In the genomic region with DNA sequence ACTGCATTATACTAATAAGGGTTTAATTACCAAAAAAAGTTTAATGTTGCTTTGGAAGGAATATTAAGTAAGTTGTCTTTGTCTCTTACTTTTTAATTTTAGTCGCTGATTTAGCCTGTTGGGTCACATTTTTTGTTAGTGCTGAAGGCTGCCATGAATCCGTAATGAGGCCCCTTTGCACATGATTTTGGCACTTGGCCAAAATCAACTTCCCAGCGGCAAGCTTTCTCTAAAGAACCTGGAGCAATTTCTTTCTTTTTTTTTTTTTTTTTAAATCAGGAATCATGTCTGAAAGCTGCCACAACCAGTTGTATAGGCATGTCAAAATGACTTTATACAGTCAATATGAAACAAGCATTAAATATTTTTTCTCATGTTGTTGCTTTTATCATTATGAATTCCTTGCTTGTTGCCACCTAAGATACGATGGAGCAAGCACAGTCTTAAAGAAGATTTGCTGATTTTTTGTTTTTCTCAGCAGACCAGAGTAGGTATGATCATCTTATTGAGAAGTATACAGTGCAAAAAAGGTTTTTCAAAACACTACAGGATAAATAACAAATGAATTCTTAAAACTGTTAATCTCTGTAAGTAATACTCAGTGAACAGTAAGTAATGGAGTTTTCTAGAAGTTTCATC, we compare ENCODE assay signal across 8 cellular contexts.
DNase-seq lines count a peak whose midpoint lies in the region; ATAC-seq and TF ChIP-seq lines count a peak whose summit lies in the region.

No MANE protein-coding gene starts in this region.

- no TSS peak for BruUV-seq in Panc1 (replicated peaks; lab: Mats Ljungman, UMichigan)

- no peaks in the 10 kb centered on the region for H3K36me3 ChIP-seq in Panc1 (ENCODE audit: control insufficient read depth, insufficient read depth, low read length)
- no peaks in the 10 kb centered on the region for H3K36me3 ChIP-seq in colonic mucosa

- no peak for ATAC-seq in Panc1
- ATAC-seq in HG03025 (IDR thresholded peaks at IDR 0.05; ENCODE audit: low FRiP score, unreplicated experiment) = no peak
- no peak for ATAC-seq in HG03565 (IDR thresholded peaks at IDR 0.05; ENCODE audit: unreplicated experiment)

- intact Hi-C loops in Panc1 (cut with micrococcal nuclease; ENCODE audit: unreplicated experiment) (no loop called here), colonic mucosa (cut with DNase I) (no loop called here)

- DNase-seq in DMS79 (lab: John Stamatoyannopoulos, UW) (peak; percentile 32), Panc1 (ENCODE audit: low read depth, low spot score) (no peak), fibroblast of villous mesenchyme (ENCODE audit: low read depth) (peak; percentile 59), pulmonary artery endothelial cell (ENCODE audit: low read depth, low spot score) (peak; percentile 69), colonic mucosa (no peak), NOMO-1 treated with DMSO at 0.1 percent for 48 hours (lab: John Stamatoyannopoulos, UW; ENCODE audit: unreplicated experiment) (no peak)

- H3K9ac ChIP-seq in colonic mucosa (ENCODE audit: low read depth in 2 of 2, low read length in 2 of 2) = no peak overlapping the region

- POLR2A ChIA-PET in Panc1 (lab: Charles Lee) = no interaction called here

- H3K27ac ChIP-seq in Panc1 (ENCODE audit: low read length) (peak overlapping the region; percentile 70), colonic mucosa (no peak overlapping the region)

- TF ChIP-seq CTCF in Panc1 (IDR thresholded peaks at IDR 0.05) (no peak), fibroblast of villous mesenchyme (IDR thresholded peaks at IDR 0.05; ENCODE audit: insufficient read depth, low read depth, low read length) (no peak), colonic mucosa (IDR thresholded peaks at IDR 0.05) (no peak)

- H3K9me3 ChIP-seq in Panc1 (ENCODE audit: control insufficient read depth, insufficient read depth, low read depth, low read length) (no peaks in the 10 kb centered on the region), colonic mucosa (no peaks in the 10 kb centered on the region)

- CTCF ChIA-PET in Panc1 (lab: Charles Lee) = no interaction called here

- in situ Hi-C loops in Panc1 (cut with HindIII; ENCODE audit: low pct_unique_long_range_greater_than_20kb, low sequenced_read_pairs) = no loop called here

- H3K4me3 ChIP-seq in Panc1 (ENCODE audit: low read depth in 2 of 2, low read length in 2 of 2) (peak overlapping the region in 1 of 2 experiments; percentile 22; a peak in 2 of 4 replicates), fibroblast of villous mesenchyme (ENCODE audit: low read depth, low read length) (peak overlapping the region; percentile 42), colonic mucosa (no peak overlapping the region)

- H3K27me3 ChIP-seq in Panc1 (ENCODE audit: control insufficient read depth, insufficient read depth, low read length) = no peaks in the 10 kb centered on the region
- H3K27me3 ChIP-seq in colonic mucosa = no peaks in the 10 kb centered on the region

- peaks cover 3% of the 10 kb centered on the region; the same call in 1 of the 2 replicates for H3K4me1 ChIP-seq in Panc1 (ENCODE audit: control insufficient read depth, insufficient read depth, low read length)
- no peaks in the 10 kb centered on the region for H3K4me1 ChIP-seq in colonic mucosa

Comparison
In these comparisons a context has a peak if more than half of its experiments do, and no peak if none do; other contexts are left out.
1. DNase-seq: peak in DMS79 (single experiment), fibroblast of villous mesenchyme (single experiment) and pulmonary artery endothelial cell (single experiment); none in Panc1 (single experiment), colonic mucosa (single experiment) and NOMO-1 treated with DMSO at 0.1 percent for 48 hours (single experiment).